2 cellular contexts compared by ENCODE assay signal in the genomic region with DNA sequence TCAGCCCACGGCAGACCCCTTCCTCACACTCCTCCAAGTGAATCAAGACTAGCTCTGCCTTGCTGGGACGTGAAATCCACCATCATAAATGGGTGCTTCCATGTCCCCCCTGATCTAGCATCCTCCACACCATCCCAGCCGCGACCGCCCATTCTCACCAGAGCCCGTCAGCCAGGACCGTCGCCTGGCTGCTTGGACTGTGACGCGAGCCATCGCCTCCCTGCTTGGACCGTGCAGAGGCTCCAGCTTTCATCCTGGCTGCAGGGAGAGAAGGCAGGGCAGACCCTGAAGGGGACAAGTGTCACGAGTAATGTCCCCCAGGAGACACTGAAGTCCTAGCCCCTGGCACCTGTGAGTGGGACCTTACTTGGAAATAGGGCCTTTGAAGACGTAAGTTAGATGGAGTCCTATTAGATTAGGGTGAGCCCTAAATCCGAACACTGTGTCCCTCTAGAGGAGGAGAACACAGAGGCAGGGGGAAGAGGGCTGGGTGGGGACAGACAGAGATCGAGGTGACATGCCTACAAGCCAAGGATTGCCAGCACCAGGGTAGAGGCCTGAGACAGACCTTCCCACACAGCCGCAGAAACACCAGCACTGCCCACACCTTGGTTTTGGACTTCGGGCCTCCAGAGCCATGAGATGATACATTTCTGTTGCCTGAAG.
TF ChIP-seq lines count a peak whose summit lies in the region.

No MANE protein-coding gene starts in this region.

TF ChIP-seq in HCT116, 20 proteins besides CTCF, POLR2A, EP300 and RAD21:
- TF ChIP-seq, protein P1, sequence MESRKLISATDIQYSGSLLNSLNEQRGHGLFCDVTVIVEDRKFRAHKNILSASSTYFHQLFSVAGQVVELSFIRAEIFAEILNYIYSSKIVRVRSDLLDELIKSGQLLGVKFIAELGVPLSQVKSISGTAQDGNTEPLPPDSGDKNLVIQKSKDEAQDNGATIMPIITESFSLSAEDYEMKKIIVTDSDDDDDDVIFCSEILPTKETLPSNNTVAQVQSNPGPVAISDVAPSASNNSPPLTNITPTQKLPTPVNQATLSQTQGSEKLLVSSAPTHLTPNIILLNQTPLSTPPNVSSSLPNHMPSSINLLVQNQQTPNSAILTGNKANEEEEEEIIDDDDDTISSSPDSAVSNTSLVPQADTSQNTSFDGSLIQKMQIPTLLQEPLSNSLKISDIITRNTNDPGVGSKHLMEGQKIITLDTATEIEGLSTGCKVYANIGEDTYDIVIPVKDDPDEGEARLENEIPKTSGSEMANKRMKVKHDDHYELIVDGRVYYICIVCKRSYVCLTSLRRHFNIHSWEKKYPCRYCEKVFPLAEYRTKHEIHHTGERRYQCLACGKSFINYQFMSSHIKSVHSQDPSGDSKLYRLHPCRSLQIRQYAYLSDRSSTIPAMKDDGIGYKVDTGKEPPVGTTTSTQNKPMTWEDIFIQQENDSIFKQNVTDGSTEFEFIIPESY (IDR thresholded peaks at IDR 0.05; ENCODE audit: extremely low read depth, insufficient replicate concordance, low read length), result no peak
- TF ChIP-seq SRF (IDR thresholded peaks at IDR 0.05; ENCODE audit: low read depth) (no peak), FOSL1 (IDR thresholded peaks at IDR 0.05; ENCODE audit: low read depth) (no peak), EZH2phosphoT487 (IDR thresholded peaks at IDR 0.05; ENCODE audit: borderline replicate concordance) (no peak), EZH2 (IDR thresholded peaks at IDR 0.05) (no peak), POLR2AphosphoS5 (IDR thresholded peaks at IDR 0.05; ENCODE audit: low read depth, low read length) (no peak), SIN3A (IDR thresholded peaks at IDR 0.05; ENCODE audit: low read depth) (no peak), JUND (IDR thresholded peaks at IDR 0.05) (no peak), YY1 (IDR thresholded peaks at IDR 0.05; ENCODE audit: extremely low read depth, insufficient replicate concordance, low read depth, low read length) (no peak), CBX3 (IDR thresholded peaks at IDR 0.05; ENCODE audit: low read depth) (no peak), ZNF274 (IDR thresholded peaks at IDR 0.05; ENCODE audit: low read depth, low read length) (no peak), ZFX (IDR thresholded peaks at IDR 0.05) (no peak), CEBPB (IDR thresholded peaks at IDR 0.05; ENCODE audit: low read depth) (no peak), ELF1 (IDR thresholded peaks at IDR 0.05; ENCODE audit: borderline replicate concordance, low read depth) (no peak)
- TF ChIP-seq, protein P2, sequence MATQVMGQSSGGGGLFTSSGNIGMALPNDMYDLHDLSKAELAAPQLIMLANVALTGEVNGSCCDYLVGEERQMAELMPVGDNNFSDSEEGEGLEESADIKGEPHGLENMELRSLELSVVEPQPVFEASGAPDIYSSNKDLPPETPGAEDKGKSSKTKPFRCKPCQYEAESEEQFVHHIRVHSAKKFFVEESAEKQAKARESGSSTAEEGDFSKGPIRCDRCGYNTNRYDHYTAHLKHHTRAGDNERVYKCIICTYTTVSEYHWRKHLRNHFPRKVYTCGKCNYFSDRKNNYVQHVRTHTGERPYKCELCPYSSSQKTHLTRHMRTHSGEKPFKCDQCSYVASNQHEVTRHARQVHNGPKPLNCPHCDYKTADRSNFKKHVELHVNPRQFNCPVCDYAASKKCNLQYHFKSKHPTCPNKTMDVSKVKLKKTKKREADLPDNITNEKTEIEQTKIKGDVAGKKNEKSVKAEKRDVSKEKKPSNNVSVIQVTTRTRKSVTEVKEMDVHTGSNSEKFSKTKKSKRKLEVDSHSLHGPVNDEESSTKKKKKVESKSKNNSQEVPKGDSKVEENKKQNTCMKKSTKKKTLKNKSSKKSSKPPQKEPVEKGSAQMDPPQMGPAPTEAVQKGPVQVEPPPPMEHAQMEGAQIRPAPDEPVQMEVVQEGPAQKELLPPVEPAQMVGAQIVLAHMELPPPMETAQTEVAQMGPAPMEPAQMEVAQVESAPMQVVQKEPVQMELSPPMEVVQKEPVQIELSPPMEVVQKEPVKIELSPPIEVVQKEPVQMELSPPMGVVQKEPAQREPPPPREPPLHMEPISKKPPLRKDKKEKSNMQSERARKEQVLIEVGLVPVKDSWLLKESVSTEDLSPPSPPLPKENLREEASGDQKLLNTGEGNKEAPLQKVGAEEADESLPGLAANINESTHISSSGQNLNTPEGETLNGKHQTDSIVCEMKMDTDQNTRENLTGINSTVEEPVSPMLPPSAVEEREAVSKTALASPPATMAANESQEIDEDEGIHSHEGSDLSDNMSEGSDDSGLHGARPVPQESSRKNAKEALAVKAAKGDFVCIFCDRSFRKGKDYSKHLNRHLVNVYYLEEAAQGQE (IDR thresholded peaks at IDR 0.05; ENCODE audit: low read depth), result no peak
- TF ChIP-seq, protein P3, sequence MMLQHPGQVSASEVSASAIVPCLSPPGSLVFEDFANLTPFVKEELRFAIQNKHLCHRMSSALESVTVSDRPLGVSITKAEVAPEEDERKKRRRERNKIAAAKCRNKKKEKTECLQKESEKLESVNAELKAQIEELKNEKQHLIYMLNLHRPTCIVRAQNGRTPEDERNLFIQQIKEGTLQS (IDR thresholded peaks at IDR 0.05), result no peak

TF ChIP-seq in WTC11, 78 proteins besides CTCF, POLR2A, EP300 and RAD21 (continued from another document):
- TF ChIP-seq, protein P4, sequence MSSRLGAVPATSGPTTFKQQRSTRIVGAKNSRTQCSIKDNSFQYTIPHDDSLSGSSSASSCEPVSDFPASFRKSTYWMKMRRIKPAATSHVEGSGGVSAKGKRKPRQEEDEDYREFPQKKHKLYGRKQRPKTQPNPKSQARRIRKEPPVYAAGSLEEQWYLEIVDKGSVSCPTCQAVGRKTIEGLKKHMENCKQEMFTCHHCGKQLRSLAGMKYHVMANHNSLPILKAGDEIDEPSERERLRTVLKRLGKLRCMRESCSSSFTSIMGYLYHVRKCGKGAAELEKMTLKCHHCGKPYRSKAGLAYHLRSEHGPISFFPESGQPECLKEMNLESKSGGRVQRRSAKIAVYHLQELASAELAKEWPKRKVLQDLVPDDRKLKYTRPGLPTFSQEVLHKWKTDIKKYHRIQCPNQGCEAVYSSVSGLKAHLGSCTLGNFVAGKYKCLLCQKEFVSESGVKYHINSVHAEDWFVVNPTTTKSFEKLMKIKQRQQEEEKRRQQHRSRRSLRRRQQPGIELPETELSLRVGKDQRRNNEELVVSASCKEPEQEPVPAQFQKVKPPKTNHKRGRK (CRISPR knock-in tag; IDR thresholded peaks at IDR 0.05; ENCODE audit: borderline replicate concordance), result no peak
- no peak for TF ChIP-seq JUN (CRISPR knock-in tag; IDR thresholded peaks at IDR 0.05)
- TF ChIP-seq CBFB (CRISPR knock-in tag; IDR thresholded peaks at IDR 0.05; ENCODE audit: low read depth), result no peak
- no peak for TF ChIP-seq FOXP1 (CRISPR knock-in tag; IDR thresholded peaks at IDR 0.05; ENCODE audit: borderline replicate concordance)
- no peak for TF ChIP-seq GTF2I (CRISPR knock-in tag; conservative IDR thresholded peaks at IDR 0.05)
- TF ChIP-seq, protein P5, sequence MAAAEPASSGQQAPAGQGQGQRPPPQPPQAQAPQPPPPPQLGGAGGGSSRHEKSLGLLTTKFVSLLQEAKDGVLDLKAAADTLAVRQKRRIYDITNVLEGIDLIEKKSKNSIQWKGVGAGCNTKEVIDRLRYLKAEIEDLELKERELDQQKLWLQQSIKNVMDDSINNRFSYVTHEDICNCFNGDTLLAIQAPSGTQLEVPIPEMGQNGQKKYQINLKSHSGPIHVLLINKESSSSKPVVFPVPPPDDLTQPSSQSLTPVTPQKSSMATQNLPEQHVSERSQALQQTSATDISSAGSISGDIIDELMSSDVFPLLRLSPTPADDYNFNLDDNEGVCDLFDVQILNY (CRISPR knock-in tag; IDR thresholded peaks at IDR 0.05), result no peak
- no peak for TF ChIP-seq ZNF263 (CRISPR knock-in tag; IDR thresholded peaks at IDR 0.05; ENCODE audit: low read depth)
- TF ChIP-seq MYBL2 (CRISPR knock-in tag; IDR thresholded peaks at IDR 0.05), result no peak
- TF ChIP-seq ZNF232 (CRISPR knock-in tag; IDR thresholded peaks at IDR 0.05), result no peak
- TF ChIP-seq, protein P6, sequence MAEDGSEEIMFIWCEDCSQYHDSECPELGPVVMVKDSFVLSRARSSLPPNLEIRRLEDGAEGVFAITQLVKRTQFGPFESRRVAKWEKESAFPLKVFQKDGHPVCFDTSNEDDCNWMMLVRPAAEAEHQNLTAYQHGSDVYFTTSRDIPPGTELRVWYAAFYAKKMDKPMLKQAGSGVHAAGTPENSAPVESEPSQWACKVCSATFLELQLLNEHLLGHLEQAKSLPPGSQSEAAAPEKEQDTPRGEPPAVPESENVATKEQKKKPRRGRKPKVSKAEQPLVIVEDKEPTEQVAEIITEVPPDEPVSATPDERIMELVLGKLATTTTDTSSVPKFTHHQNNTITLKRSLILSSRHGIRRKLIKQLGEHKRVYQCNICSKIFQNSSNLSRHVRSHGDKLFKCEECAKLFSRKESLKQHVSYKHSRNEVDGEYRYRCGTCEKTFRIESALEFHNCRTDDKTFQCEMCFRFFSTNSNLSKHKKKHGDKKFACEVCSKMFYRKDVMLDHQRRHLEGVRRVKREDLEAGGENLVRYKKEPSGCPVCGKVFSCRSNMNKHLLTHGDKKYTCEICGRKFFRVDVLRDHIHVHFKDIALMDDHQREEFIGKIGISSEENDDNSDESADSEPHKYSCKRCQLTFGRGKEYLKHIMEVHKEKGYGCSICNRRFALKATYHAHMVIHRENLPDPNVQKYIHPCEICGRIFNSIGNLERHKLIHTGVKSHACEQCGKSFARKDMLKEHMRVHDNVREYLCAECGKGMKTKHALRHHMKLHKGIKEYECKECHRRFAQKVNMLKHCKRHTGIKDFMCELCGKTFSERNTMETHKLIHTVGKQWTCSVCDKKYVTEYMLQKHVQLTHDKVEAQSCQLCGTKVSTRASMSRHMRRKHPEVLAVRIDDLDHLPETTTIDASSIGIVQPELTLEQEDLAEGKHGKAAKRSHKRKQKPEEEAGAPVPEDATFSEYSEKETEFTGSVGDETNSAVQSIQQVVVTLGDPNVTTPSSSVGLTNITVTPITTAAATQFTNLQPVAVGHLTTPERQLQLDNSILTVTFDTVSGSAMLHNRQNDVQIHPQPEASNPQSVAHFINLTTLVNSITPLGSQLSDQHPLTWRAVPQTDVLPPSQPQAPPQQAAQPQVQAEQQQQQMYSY (CRISPR knock-in tag; IDR thresholded peaks at IDR 0.05), result no peak
- no peak for TF ChIP-seq ZNF423 (CRISPR knock-in tag; IDR thresholded peaks at IDR 0.05)
- TF ChIP-seq, protein P7, sequence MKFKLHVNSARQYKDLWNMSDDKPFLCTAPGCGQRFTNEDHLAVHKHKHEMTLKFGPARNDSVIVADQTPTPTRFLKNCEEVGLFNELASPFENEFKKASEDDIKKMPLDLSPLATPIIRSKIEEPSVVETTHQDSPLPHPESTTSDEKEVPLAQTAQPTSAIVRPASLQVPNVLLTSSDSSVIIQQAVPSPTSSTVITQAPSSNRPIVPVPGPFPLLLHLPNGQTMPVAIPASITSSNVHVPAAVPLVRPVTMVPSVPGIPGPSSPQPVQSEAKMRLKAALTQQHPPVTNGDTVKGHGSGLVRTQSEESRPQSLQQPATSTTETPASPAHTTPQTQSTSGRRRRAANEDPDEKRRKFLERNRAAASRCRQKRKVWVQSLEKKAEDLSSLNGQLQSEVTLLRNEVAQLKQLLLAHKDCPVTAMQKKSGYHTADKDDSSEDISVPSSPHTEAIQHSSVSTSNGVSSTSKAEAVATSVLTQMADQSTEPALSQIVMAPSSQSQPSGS (CRISPR knock-in tag; IDR thresholded peaks at IDR 0.05; ENCODE audit: borderline replicate concordance, low read depth), result no peak
- no peak for TF ChIP-seq RELA (CRISPR knock-in tag; IDR thresholded peaks at IDR 0.05; ENCODE audit: borderline replicate concordance)
- TF ChIP-seq, protein P8, sequence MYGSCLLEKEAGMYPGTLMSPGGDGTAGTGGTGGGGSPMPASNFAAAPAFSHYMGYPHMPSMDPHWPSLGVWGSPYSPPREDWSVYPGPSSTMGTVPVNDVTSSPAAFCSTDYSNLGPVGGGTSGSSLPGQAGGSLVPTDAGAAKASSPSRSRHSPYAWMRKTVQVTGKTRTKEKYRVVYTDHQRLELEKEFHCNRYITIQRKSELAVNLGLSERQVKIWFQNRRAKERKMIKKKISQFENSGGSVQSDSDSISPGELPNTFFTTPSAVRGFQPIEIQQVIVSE (CRISPR knock-in tag; IDR thresholded peaks at IDR 0.05; ENCODE audit: borderline replicate concordance), result no peak
